In the genomic region with DNA sequence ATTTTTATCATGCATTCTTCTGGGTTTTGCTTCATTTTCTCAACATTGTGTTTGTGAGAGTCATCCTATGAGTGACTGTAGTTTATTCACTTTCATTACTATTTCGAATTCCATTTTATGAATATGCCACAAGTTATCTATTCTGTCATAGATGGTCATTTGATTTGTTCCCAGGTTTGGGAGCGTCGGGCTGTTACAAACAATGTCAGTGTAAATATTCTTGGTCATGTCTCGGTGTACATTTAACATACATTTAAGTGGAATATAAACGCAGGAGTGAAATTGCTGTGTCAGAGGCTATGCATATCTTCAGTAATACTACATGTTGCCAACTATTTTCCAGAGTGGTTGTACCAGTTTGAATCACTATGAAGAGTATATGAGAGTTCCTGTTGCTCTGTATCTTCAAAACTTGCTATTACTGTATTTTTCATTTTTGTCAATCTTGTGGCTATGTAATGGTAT, we compare ENCODE assay signal across 12 cellular contexts. TPM values are rescaled to one million over a fixed set of nuclear protein-coding genes. Genes with fewer than 3 reads are reported as not detected.
A peak's percentile ranks its signal among the peaks of the same experiment; 100 is the strongest.
DNase-seq lines count a peak whose midpoint lies in the region; ATAC-seq, FAIRE-seq and TF ChIP-seq lines count a peak whose summit lies in the region.
"Had no signal": no experiment of that assay in that cellular context is flagged by ENCODE, and none has a peak within 500 bp of the region (broad histone marks: within the 10 kb centered on the region; RNA-seq: fewer than 3 reads in every experiment).

No MANE protein-coding gene starts in this region.

- H3K27ac ChIP-seq in HepG2 (ENCODE audit: extremely low read length, insufficient read depth, low read length) (no peak overlapping the region), right lobe of liver (no peak overlapping the region), RWPE2 (ENCODE audit: poor library complexity, severe bottlenecking) (peak overlapping the region; percentile 89), iPS-20b (ENCODE audit: low read length) (no peak overlapping the region), thoracic aorta (no peak overlapping the region)
- H3K27ac ChIP-seq: colonic mucosa had no signal

- H3K9ac ChIP-seq in HepG2 (ENCODE audit: insufficient read depth, low read depth, low read length) (no peak overlapping the region), iPS-20b (ENCODE audit: low read depth, low read length) (no peak overlapping the region)

- no TSS peak for BruUV-seq in HepG2 (replicated peaks; lab: Mats Ljungman, UMichigan)

- intact Hi-C loops in HepG2 (cut with micrococcal nuclease; ENCODE audit: unreplicated experiment) (loop anchor here (5.0 kb wide), 1 partner anchor 157 kb away; no protein-coding TSS in a partner anchor), right lobe of liver (cut with DNase I) (no loop called here)

- in situ Hi-C loops in HepG2 (cut with HindIII; ENCODE audit: extremely low pct_ligation_motif_present, low pct_unique_long_range_greater_than_20kb), result loop anchor here (10.0 kb wide), 1 partner anchor 70 kb away; no protein-coding TSS in a partner anchor

- CTCF ChIA-PET in HepG2 (lab: Yijun Ruan, JAX; ENCODE audit: low intra/inter-chr PET ratio, low total read pairs), result no interaction called here

- peaks cover 6% of the 10 kb centered on the region; the same call in 1 of the 2 replicates for H4K20me1 ChIP-seq in HepG2 (ENCODE audit: insufficient read depth, low read length)

- H3K4me3 ChIP-seq in HepG2 (replicated peaks in 1 of 3; ENCODE audit: insufficient read depth in 1 of 3, low read depth in 2 of 3, low read length in 3 of 3), result peak overlapping the region in 2 of 3 experiments; percentile 16 to 35; a peak in 2 of 6 replicates
- H3K4me3 ChIP-seq in right lobe of liver, result no peak overlapping the region
- H3K4me3 ChIP-seq in RWPE2 (ENCODE audit: severe bottlenecking), result no peak overlapping the region
- peak overlapping the region; percentile 25 for H3K4me3 ChIP-seq in iPS-20b (ENCODE audit: low read length)
- H3K4me3 ChIP-seq in thoracic aorta, result peak overlapping the region; percentile 30
- H3K4me3 ChIP-seq: colonic mucosa had no signal

- peaks cover 15% of the 10 kb centered on the region; the same call in 1 of the 2 replicates for H3K9me3 ChIP-seq in HepG2 (ENCODE audit: low read length)
- H3K9me3 ChIP-seq in right lobe of liver, result no peaks in the 10 kb centered on the region
- peaks cover 4% of the 10 kb centered on the region for H3K9me3 ChIP-seq in RWPE2 (ENCODE audit: severe bottlenecking)
- H3K9me3 ChIP-seq in iPS-20b (ENCODE audit: insufficient read depth, low read depth, low read length), result peaks cover 34% of the 10 kb centered on the region
- peaks cover 12% of the 10 kb centered on the region for H3K9me3 ChIP-seq in thoracic aorta
- H3K9me3 ChIP-seq: colonic mucosa had no signal

- ATAC-seq in HepG2, result no peak
- no peak for ATAC-seq in right lobe of liver
- ATAC-seq in RWPE2 (ENCODE audit: low read depth), result no peak
- ATAC-seq in thoracic aorta (ENCODE audit: insufficient number of reproducible peaks, low FRiP score, low read depth), result no peak

- TF ChIP-seq POLR2A in HepG2 (IDR thresholded peaks at IDR 0.05; ENCODE audit: insufficient read depth in 1 of 2, low read depth in 2 of 2, low read length in 2 of 2) (no peak), right lobe of liver (IDR thresholded peaks at IDR 0.05) (no peak)

- H3K4me1 ChIP-seq in HepG2 (ENCODE audit: insufficient read depth, low read length) (peaks cover 59% of the 10 kb centered on the region), right lobe of liver (peaks cover 0 to 34% (median 3%) of the 10 kb centered on the region in 4 donors), RWPE2 (ENCODE audit: insufficient read depth, poor library complexity, severe bottlenecking) (peaks cover 25% of the 10 kb centered on the region), iPS-20b (ENCODE audit: insufficient read depth, low read length) (no peaks in the 10 kb centered on the region; the same call in 1 of the 2 replicates), thoracic aorta (ENCODE audit: control insufficient read depth in 1 of 2, low read depth in 2 of 2) (peaks cover 14 to 26% of the 10 kb centered on the region in 2 donors)

- WGBS in HepG2 (ENCODE audit: low lambda C conversion rate), result 96% methylated on average over 5 of the region's 5 CpGs
- 95% methylated on average over 5 of the region's 5 CpGs for WGBS in right lobe of liver (ENCODE audit: insufficient coverage, low coverage, low lambda C conversion rate, missing lambda C conversion rate)

- peak overlapping the region; percentile 93 for H3K4me2 ChIP-seq in HepG2 (ENCODE audit: low read depth, low read length)

- DNase-seq in HepG2 (ENCODE audit: low spot score) (no peak), right lobe of liver (no peak), RWPE2 (ENCODE audit: low spot score) (no peak), thoracic aorta (ENCODE audit: low spot score) (no peak), ecto neural progenitor cell (ENCODE audit: low spot score) (no peak), SIG-M5 (lab: John Stamatoyannopoulos, UW) (no peak)
- DNase-seq in activated CD4-positive, alpha-beta T cell treated with anti-CD3 and anti-CD28 coated beads, Interleukin-2, amount 50 U/mL, for 4 hours, result no peak
- DNase-seq: colonic mucosa, midbrain, NCI-H1694, T-helper 9 cell had no signal

- no peak for TF ChIP-seq RAD21 in HepG2 (CRISPR knock-in tag; IDR thresholded peaks at IDR 0.05)

- no peak overlapping the region for H2AFZ ChIP-seq in HepG2 (ENCODE audit: low read length)

- no peak for FAIRE-seq in HepG2 (lab: Jason Lieb, UNC)

- TF ChIP-seq EP300 in HepG2 (IDR thresholded peaks at IDR 0.05; ENCODE audit: low read depth in 2 of 2, low read length in 2 of 2) (no peak), HepG2 (CRISPR knock-in tag; IDR thresholded peaks at IDR 0.05; ENCODE audit: borderline replicate concordance) (no peak)

- POLR2A ChIA-PET in HepG2 (lab: Yijun Ruan, JAX), result no interaction called here

- peaks cover 60% of the 10 kb centered on the region for H3K79me2 ChIP-seq in HepG2 (ENCODE audit: insufficient read depth, low read length)

- no peak for TF ChIP-seq CTCF in HepG2 (CRISPR knock-in tag; IDR thresholded peaks at IDR 0.05)
- no peak for TF ChIP-seq CTCF in right lobe of liver (IDR thresholded peaks at IDR 0.05)
- no peak for TF ChIP-seq CTCF in RWPE2 (IDR thresholded peaks at IDR 0.05; ENCODE audit: poor library complexity, severe bottlenecking)
- no peak for TF ChIP-seq CTCF in thoracic aorta (IDR thresholded peaks at IDR 0.05)

- H3K27me3 ChIP-seq in HepG2 (ENCODE audit: control insufficient read depth in 1 of 2, insufficient read depth in 2 of 2, low read length in 2 of 2), result peaks cover 0 to 5% of the 10 kb centered on the region in 2 experiments; a peak in 1 of 5 replicates
- no peaks in the 10 kb centered on the region for H3K27me3 ChIP-seq in right lobe of liver
- no peaks in the 10 kb centered on the region for H3K27me3 ChIP-seq in RWPE2 (ENCODE audit: insufficient read depth, poor library complexity, severe bottlenecking)
- peaks cover 37% of the 10 kb centered on the region for H3K27me3 ChIP-seq in iPS-20b (ENCODE audit: insufficient read depth, low read length)
- no peaks in the 10 kb centered on the region for H3K27me3 ChIP-seq in thoracic aorta (replicated peaks; ENCODE audit: insufficient read depth)
- H3K27me3 ChIP-seq: colonic mucosa had no signal

- H3K36me3 ChIP-seq in HepG2 (replicated peaks in 1 of 2; ENCODE audit: control insufficient read depth in 1 of 2, insufficient read depth in 2 of 2, low read length in 2 of 2) (peaks cover 0 to 3% of the 10 kb centered on the region in 2 experiments; a peak in 1 of 5 replicates), right lobe of liver (no peaks in the 10 kb centered on the region), RWPE2 (ENCODE audit: low read depth) (peaks cover 61% of the 10 kb centered on the region), iPS-20b (ENCODE audit: insufficient read depth, low read depth, low read length) (peaks cover 9% of the 10 kb centered on the region; the same call in 1 of the 2 replicates), thoracic aorta (peaks cover 3% of the 10 kb centered on the region)
- H3K36me3 ChIP-seq: colonic mucosa had no signal

RNA-seq across cellular contexts. Expression of gene TRIM44, which starts 2.4 kb away (rescaled TPM):
- 22.7 and 25.6 TPM in 2 replicates for total RNA-seq in HepG2 (2016; rRNA removed; fragmentation: Illumina TruSeq; extraction: Trizol)
- 1.0 and 1.4 TPM in 2 replicates for total RNA-seq in HepG2 (2016; cell fraction: cytosol; rRNA removed; fragmentation: Illumina TruSeq; extraction: Trizol; ENCODE audit: low read depth)
- total RNA-seq in HepG2 (2016; cell fraction: insoluble cytoplasmic fraction; rRNA removed; fragmentation: Illumina TruSeq; extraction: Trizol), result 20.8 and 25.6 TPM in 2 replicates
- 5.2 and 7.4 TPM in 2 replicates for total RNA-seq in HepG2 (2016; cell fraction: membrane; rRNA removed; fragmentation: Illumina TruSeq; extraction: Trizol)
- 14.3 and 15.2 TPM in 2 replicates for total RNA-seq in HepG2 (2016; cell fraction: nucleus; rRNA removed; fragmentation: Illumina TruSeq; extraction: Trizol)
- polyA plus RNA-seq in HepG2 (2011; rRNA removed), result 50.3 and 51.3 TPM in 2 replicates
- polyA plus RNA-seq in HepG2 (2011; cell fraction: cytosol; rRNA removed), result 24.6 and 38.2 TPM in 2 replicates
- polyA plus RNA-seq in HepG2 (2011; cell fraction: nucleus; rRNA removed), result 51.2 and 70.4 TPM in 2 replicates
- 34.4 and 35.4 TPM in 2 replicates for polyA plus RNA-seq in HepG2 (2012)
- 2.4 and 2.5 TPM in 2 replicates for polyA plus RNA-seq in HepG2 (2016; cell fraction: cytosol; fragmentation: Illumina TruSeq; extraction: Trizol; ENCODE audit: low read depth)
- 24.9 and 32.9 TPM in 2 replicates for polyA plus RNA-seq in HepG2 (2016; cell fraction: insoluble cytoplasmic fraction; fragmentation: Illumina TruSeq; extraction: Trizol; ENCODE audit: low read depth)
- 7.1 and 7.9 TPM in 2 replicates for polyA plus RNA-seq in HepG2 (2016; cell fraction: membrane; fragmentation: Illumina TruSeq; extraction: Trizol; ENCODE audit: low read depth)
- polyA plus RNA-seq in HepG2 (2016; cell fraction: nucleus; fragmentation: Illumina TruSeq; extraction: Trizol; ENCODE audit: insufficient read depth, low read depth), result 20.8 and 29.6 TPM in 2 replicates
- polyA minus RNA-seq in HepG2 (2011; rRNA and poly(A)+ RNA removed; ENCODE audit: low replicate concordance), result 53.2 and 117 TPM in 2 replicates
- 26.8 and 39.3 TPM in 2 replicates for polyA minus RNA-seq in HepG2 (2011; cell fraction: cytosol; rRNA and poly(A)+ RNA removed)
- polyA minus RNA-seq in HepG2 (2011; cell fraction: nucleus; rRNA and poly(A)+ RNA removed), result 23.8 and 32.2 TPM in 2 replicates
- total RNA-seq in right lobe of liver, result 10 to 100 TPM; 13.9 to 37.1 (median 31.9) TPM
- total RNA-seq in thoracic aorta, result 10 to 100 TPM; 26.0 to 26.8 TPM

RNA-seq across cellular contexts. Expression of gene FJX1, which starts 46.7 kb away (rescaled TPM):
- total RNA-seq in HepG2 (2016; rRNA removed; fragmentation: Illumina TruSeq; extraction: Trizol) (0.44 and 0.82 TPM in 2 replicates), right lobe of liver (1 to 10 TPM in 5 of 6 experiments, under 1 TPM in 1; 0.79 to 4.2 (median 1.3) TPM), thoracic aorta (10 to 100 TPM in 1 of 2 donors, 1 to 10 TPM in 1; 5.4 to 19.2 TPM)
- 0.10 and 0.26 TPM in 2 replicates for total RNA-seq in HepG2 (2016; cell fraction: cytosol; rRNA removed; fragmentation: Illumina TruSeq; extraction: Trizol; ENCODE audit: low read depth)
- total RNA-seq in HepG2 (2016; cell fraction: insoluble cytoplasmic fraction; rRNA removed; fragmentation: Illumina TruSeq; extraction: Trizol), result 0.42 and 0.91 TPM in 2 replicates
- total RNA-seq in HepG2 (2016; cell fraction: membrane; rRNA removed; fragmentation: Illumina TruSeq; extraction: Trizol), result 0.37 and 0.38 TPM in 2 replicates
- total RNA-seq in HepG2 (2016; cell fraction: nucleus; rRNA removed; fragmentation: Illumina TruSeq; extraction: Trizol), result 0.53 and 0.71 TPM in 2 replicates
- polyA plus RNA-seq in HepG2 (2011; rRNA removed), result 0.10 and 0.40 TPM in 2 replicates
- polyA plus RNA-seq in HepG2 (2011; cell fraction: cytosol; rRNA removed), result 0.19 and 0.25 TPM in 2 replicates
- 0.36 and 0.39 TPM in 2 replicates for polyA plus RNA-seq in HepG2 (2011; cell fraction: nucleus; rRNA removed)
- 0.11 and 0.40 TPM in 2 replicates for polyA plus RNA-seq in HepG2 (2012)
- polyA plus RNA-seq in HepG2 (2016; cell fraction: cytosol; fragmentation: Illumina TruSeq; extraction: Trizol; ENCODE audit: low read depth), result 0.05 TPM in 1 of 2 replicates, not detected in the other
- 0.43 and 0.65 TPM in 2 replicates for polyA plus RNA-seq in HepG2 (2016; cell fraction: insoluble cytoplasmic fraction; fragmentation: Illumina TruSeq; extraction: Trizol; ENCODE audit: low read depth)
- polyA plus RNA-seq in HepG2 (2016; cell fraction: membrane; fragmentation: Illumina TruSeq; extraction: Trizol; ENCODE audit: low read depth), result 0.24 and 0.30 TPM in 2 replicates
- polyA plus RNA-seq in HepG2 (2016; cell fraction: nucleus; fragmentation: Illumina TruSeq; extraction: Trizol; ENCODE audit: insufficient read depth, low read depth), result 0.75 and 1.6 TPM in 2 replicates
- 0.38 and 4.6 TPM in 2 replicates for polyA minus RNA-seq in HepG2 (2011; rRNA and poly(A)+ RNA removed; ENCODE audit: low replicate concordance)
- 0.44 TPM in 1 of 2 replicates, not detected in the other for polyA minus RNA-seq in HepG2 (2011; cell fraction: cytosol; rRNA and poly(A)+ RNA removed)
- 0.25 and 0.26 TPM in 2 replicates for polyA minus RNA-seq in HepG2 (2011; cell fraction: nucleus; rRNA and poly(A)+ RNA removed)

Comparison
In these comparisons a context has a peak if more than half of its experiments do, and no peak if none do; other contexts are left out.
1. H3K4me3 ChIP-seq: peak in HepG2 (2 of 3), iPS-20b (single experiment) and thoracic aorta (single experiment); none in right lobe of liver (0 of 3) and RWPE2 (single experiment).